1 cellular context compared by ENCODE assay signal in genomic region chr15:40389824-40390595, GRCh38.
TF ChIP-seq lines count a peak whose summit lies in the region.

No MANE protein-coding gene starts in this region.

TF ChIP-seq in HepG2, 621 proteins besides CTCF, POLR2A, EP300 and RAD21:
- TF ChIP-seq MXD1 (CRISPR knock-in tag; IDR thresholded peaks at IDR 0.05) (no peak), PATZ1 (CRISPR knock-in tag; IDR thresholded peaks at IDR 0.05) (no peak), ZSCAN5A (CRISPR knock-in tag; IDR thresholded peaks at IDR 0.05; ENCODE audit: borderline replicate concordance) (no peak), ZFYVE20 (CRISPR knock-in tag; IDR thresholded peaks at IDR 0.05; ENCODE audit: borderline replicate concordance, low read depth) (no peak), ZBTB1 (CRISPR knock-in tag; IDR thresholded peaks at IDR 0.05; ENCODE audit: borderline replicate concordance) (no peak), ZNF563 (CRISPR knock-in tag; IDR thresholded peaks at IDR 0.05) (no peak), ZNF850 (CRISPR knock-in tag; conservative IDR thresholded peaks at IDR 0.05) (no peak)
